ENCODE assay signal across 8 cellular contexts in genomic region chr14:96391293-96392118, GRCh38. TPM values are rescaled to one million over a fixed set of nuclear protein-coding genes. Genes with fewer than 3 reads are reported as not detected.
DNase-seq lines count a peak whose midpoint lies in the region; ATAC-seq and TF ChIP-seq lines count a peak whose summit lies in the region.

No MANE protein-coding gene starts in this region.

- H3K56ac ChIP-seq in H9 (ENCODE audit: insufficient read length, low read depth, low read length): no peak overlapping the region

- H3T11ph ChIP-seq in H9 (ENCODE audit: low read length): no peak overlapping the region

- no peak overlapping the region for H2BK20ac ChIP-seq in H9 (ENCODE audit: low read depth, low read length, poor library complexity, severe bottlenecking)

- H3K79me2 ChIP-seq in H9 (ENCODE audit: insufficient read depth, low read length): no peaks in the 10 kb centered on the region

- no peak overlapping the region for H2BK15ac ChIP-seq in H9 (ENCODE audit: low read depth, low read length)

- peak overlapping the region; percentile 68 for H3K18ac ChIP-seq in H9 (ENCODE audit: insufficient read length, low read depth, low read length)

- no peak overlapping the region for H3K4ac ChIP-seq in H9 (ENCODE audit: low read depth, low read length)

- peak; percentile 87 for DNase-seq in G401 (ENCODE audit: low spot score)
- peak; percentile 99 for DNase-seq in H9
- peak; percentile 80 for DNase-seq in M059J (ENCODE audit: low read depth)
- peak; percentile 99 for DNase-seq in activated gamma-delta T cell (lab: John Stamatoyannopoulos, UW)
- peak; percentile 66 to 82 for DNase-seq in foreskin keratinocyte
- peak; percentile 83 for DNase-seq in stromal cell of bone marrow (ENCODE audit: low read depth)

- H3K4me1 ChIP-seq in H9 (ENCODE audit: insufficient read depth, low read length) (no peaks in the 10 kb centered on the region; the same call in 1 of the 2 replicates), foreskin keratinocyte (no peaks in the 10 kb centered on the region), neuron (ENCODE audit: insufficient read depth, low read length) (peaks cover 10% of the 10 kb centered on the region)

- in situ Hi-C loops in G401 (cut with HindIII; ENCODE audit: low sequenced_read_pairs): no loop called here

- no peaks in the 10 kb centered on the region for H4K20me1 ChIP-seq in H9 (ENCODE audit: control insufficient read depth, insufficient read depth, insufficient read length)

- no peak overlapping the region for H4K91ac ChIP-seq in H9 (ENCODE audit: insufficient read length, low read depth, low read length)

- H3K27me3 Mint-ChIP-seq in H9 (ENCODE audit: low read depth): peaks cover 37% of the 10 kb centered on the region

- peaks cover 0 to 4% (median 0%) of the 10 kb centered on the region in 3 experiments; a peak in 2 of 7 replicates for H3K36me3 Mint-ChIP-seq in H9 (ENCODE audit: insufficient read depth in 1 of 3, low read depth in 3 of 3)

- H3K27ac Mint-ChIP-seq in H9: peak overlapping the region in 1 of 3 experiments; percentile 92; a peak in 2 of 7 replicates

- H4K8ac ChIP-seq in H9 (replicated peaks; ENCODE audit: insufficient read length, low read depth, low read length): no peak overlapping the region

- H3K27me3 ChIP-seq in H9 (ENCODE audit: insufficient read depth, low read length) (peaks cover 3% of the 10 kb centered on the region; the same call in 1 of the 2 replicates), foreskin keratinocyte (no peaks in the 10 kb centered on the region), neuron (ENCODE audit: insufficient read depth, low read length) (no peaks in the 10 kb centered on the region)

- no peak overlapping the region for H2BK120ac ChIP-seq in H9 (ENCODE audit: low read depth, low read length, poor library complexity, severe bottlenecking)

- ATAC-seq in foreskin keratinocyte: peak; percentile 95

- H2BK5ac ChIP-seq in H9 (ENCODE audit: insufficient read length, low read length): no peak overlapping the region

- no peak overlapping the region for H4K5ac ChIP-seq in H9 (ENCODE audit: insufficient read length, low read depth, low read length)

- no CpG with 5 or more reads among the region's 79 CpGs for WGBS in H9 (ENCODE audit: extremely low coverage, insufficient read length, low lambda C conversion rate)

- H3K27ac ChIP-seq in H9 (ENCODE audit: insufficient read length, low read depth, low read length) (no peak overlapping the region), foreskin keratinocyte (no peak overlapping the region)

- no peak overlapping the region for H3K23ac ChIP-seq in H9 (ENCODE audit: insufficient read length, low read depth, low read length)

- no peaks in the 10 kb centered on the region for H3K9me3 Mint-ChIP-seq in H9

- no peaks in the 10 kb centered on the region for H3K9me3 ChIP-seq in H9 (ENCODE audit: control insufficient read depth, low read depth, low read length)
- H3K9me3 ChIP-seq in neuron (ENCODE audit: low read length): no peaks in the 10 kb centered on the region

- H2AK5ac ChIP-seq in H9 (ENCODE audit: insufficient read length, low read length): no peak overlapping the region

- peak overlapping the region; percentile 9 for H3K9ac ChIP-seq in H9 (ENCODE audit: extremely low read depth, insufficient read length, low read length)

- TF ChIP-seq POLR2A in Raji (IDR thresholded peaks at IDR 0.05; ENCODE audit: insufficient read depth, low read depth, low read length): peak; percentile 88

- TF ChIP-seq CTCF in H9 (conservative IDR thresholded peaks at IDR 0.05) (no peak), foreskin keratinocyte (conservative IDR thresholded peaks at IDR 0.05) (no peak)

- no peak overlapping the region for H2BK12ac ChIP-seq in H9 (ENCODE audit: insufficient read length, low read depth, low read length)

- H3K23me2 ChIP-seq in H9 (ENCODE audit: insufficient read length, low read depth, low read length, poor library complexity, severe bottlenecking): peaks cover 6% of the 10 kb centered on the region

- H2AFZ ChIP-seq in H9 (ENCODE audit: low read length): no peak overlapping the region
- H2AFZ ChIP-seq in neuron (ENCODE audit: low read depth, low read length): peak overlapping the region; percentile 98

- H3K4me1 Mint-ChIP-seq in H9: peaks cover 9% of the 10 kb centered on the region in 2 experiments; a peak in 2 of 4 replicates

- H3K4me3 Mint-ChIP-seq in H9: peak overlapping the region; percentile 81 to 91

- H3K14ac ChIP-seq in H9 (ENCODE audit: insufficient read depth, low read length): peak overlapping the region; percentile 88

- peak overlapping the region; percentile 85 for H3K4me2 ChIP-seq in H9 (ENCODE audit: insufficient read depth, insufficient read length, low read length)

- no peaks in the 10 kb centered on the region for H3K79me1 ChIP-seq in H9 (ENCODE audit: insufficient read depth, low read depth, low read length, poor library complexity, severe bottlenecking)

- peak overlapping the region; percentile 81 for H3K4me3 ChIP-seq in neuron (ENCODE audit: low read length)

- H3K36me3 ChIP-seq in neuron (ENCODE audit: insufficient read depth, low read length): peaks cover 2% of the 10 kb centered on the region

RNA-seq across cellular contexts. Expression of gene AK7, which starts 0.4 kb away (rescaled TPM):
- 0.62 and 4.8 TPM in 2 replicates for total RNA-seq in G401 (2014; rRNA removed; shearing (Covaris generic))
- total RNA-seq in H9 (2021): 2.3 and 2.5 TPM in 2 replicates
- total RNA-seq in M059J (2014; rRNA removed; shearing (Covaris generic)): 0.05 and 1.4 TPM in 2 replicates
- 2.2 and 2.4 TPM in 2 replicates for total RNA-seq in foreskin keratinocyte
- 1.1 TPM in 2 replicates for polyA plus RNA-seq in foreskin keratinocyte

RNA-seq across cellular contexts. Expression of gene GSKIP, which starts 28.2 kb away (rescaled TPM):
- total RNA-seq in G401 (2014; rRNA removed; shearing (Covaris generic)): 23.1 and 31.7 TPM in 2 replicates
- total RNA-seq in H9 (2021): 28.6 and 34.0 TPM in 2 replicates
- total RNA-seq in M059J (2014; rRNA removed; shearing (Covaris generic)): 16.4 and 23.0 TPM in 2 replicates
- total RNA-seq in foreskin keratinocyte: 21.8 and 23.0 TPM in 2 replicates
- 13.1 and 14.3 TPM in 2 replicates for polyA plus RNA-seq in foreskin keratinocyte

RNA-seq across cellular contexts. Expression of gene ATG2B, which starts 28.4 kb away (rescaled TPM):
- total RNA-seq in G401 (2014; rRNA removed; shearing (Covaris generic)): 5.5 and 6.8 TPM in 2 replicates
- total RNA-seq in H9 (2021): 10.9 and 12.6 TPM in 2 replicates
- total RNA-seq in M059J (2014; rRNA removed; shearing (Covaris generic)): 3.3 and 7.6 TPM in 2 replicates
- 12.3 and 12.4 TPM in 2 replicates for total RNA-seq in foreskin keratinocyte
- 1.1 and 1.2 TPM in 2 replicates for polyA plus RNA-seq in foreskin keratinocyte
